12 cellular contexts compared by ENCODE assay signal in genomic region chr4:7159923-7160322, GRCh38. TPM values are rescaled to one million over a fixed set of nuclear protein-coding genes. Genes with fewer than 3 reads are reported as not detected.
"Had no signal": no experiment of that assay in that cellular context is flagged by ENCODE, and none has a peak within 500 bp of the region (broad histone marks: within the 10 kb centered on the region; RNA-seq: fewer than 3 reads in every experiment).

No MANE protein-coding gene starts in this region.

- H3K36me3 ChIP-seq: left lung, right atrium auricular region, transverse colon had no signal

- H3K27ac ChIP-seq: left lung, right atrium auricular region had no signal

- H3K27me3 ChIP-seq: left lung, right atrium auricular region, transverse colon had no signal

- H3K9me3 ChIP-seq: left lung, right atrium auricular region, SK-N-SH, transverse colon had no signal

- H3K4me3 ChIP-seq: left lung, right atrium auricular region, transverse colon had no signal

- DNase-seq: activated CD4-positive, alpha-beta T cell treated with anti-CD3 and anti-CD28 coated beads for 48 hours; activated CD8-positive, alpha-beta T cell treated with anti-CD3 and anti-CD28 coated beads, Interleukin-2, amount 10 ng/mL, durations not matched to agents 7 days and 5 days; activated naive CD4-positive, alpha-beta T cell treated with anti-CD3 and anti-CD28 coated beads for 36 hours; dermis blood vessel endothelial cell; erythroblast; mesenchymal stem cell; stimulated activated naive B cell treated with anti-CD40 and anti-IgM and Interleukin-4, amounts not matched to agents 10 μg/mL and 1 μg/mL and 100 μg/mL, for 72 hours; transverse colon had no signal

- H3K4me1 ChIP-seq: left lung had no signal

RNA-seq across cellular contexts. Expression of gene SORCS2, which starts 32.4 kb away (rescaled TPM):
- total RNA-seq: activated CD8-positive, alpha-beta T cell treated with anti-CD3 and anti-CD28 coated beads, Interleukin-2, amount 10 ng/mL, durations not matched to agents 7 days and 5 days; activated T-helper 1 cell treated with anti-CD3 and anti-CD28 coated beads, Interleukin-12 subunit alpha, Interleukin-12 subunit beta, Interleukin-2, Interleukin-4 antibody, amounts not matched to agents 30 ng/mL and 10 ng/mL and 1 ng/mL, durations not matched to agents 14 hours and 24 hours and 36 hours had no signal
